ENCODE assay signal across 27 cellular contexts in the genomic region with DNA sequence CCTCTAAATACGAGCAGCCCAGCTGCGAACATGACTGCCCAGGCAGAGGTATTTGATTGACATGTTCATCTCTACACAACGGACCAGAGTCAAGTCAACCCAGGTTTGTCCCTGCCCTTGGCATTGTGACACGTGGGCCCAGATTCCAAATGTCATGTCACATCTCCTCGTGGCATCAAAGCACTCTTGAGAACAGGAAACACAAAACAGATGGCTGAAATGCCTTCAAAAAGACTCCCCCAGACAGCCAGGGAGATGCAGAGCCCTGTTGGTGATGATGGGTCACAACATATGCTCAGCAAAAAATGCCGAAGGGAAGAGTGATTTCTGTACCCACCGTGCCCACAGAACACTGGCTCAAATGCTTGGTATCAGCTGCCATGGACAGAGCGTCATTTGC.
"Had no signal": no experiment of that assay in that cellular context is flagged by ENCODE, and none has a peak within 500 bp of the region (broad histone marks: within the 10 kb centered on the region; RNA-seq: fewer than 3 reads in every experiment).

No MANE protein-coding gene starts in this region.

- DNase-seq: activated CD4-positive, alpha-beta T cell treated with anti-CD3 and anti-CD28 coated beads for 36 hours; activated CD4-positive, CD25-positive, alpha-beta regulatory T cell; activated CD8-positive, alpha-beta memory T cell treated with anti-CD3 and anti-CD28 coated beads, Interleukin-2, amount 10 ng/mL, durations not matched to agents 7 days and 5 days; activated CD8-positive, alpha-beta T cell treated with anti-CD3 and anti-CD28 coated beads, Interleukin-2, amount 10 ng/mL, durations not matched to agents 7 days and 5 days; activated T-cell treated with anti-CD3 and anti-CD28 coated beads, Interleukin-2, amount 50 U/mL, for 48 hours; central memory CD4-positive, alpha-beta T cell; colonic mucosa; effector CD8-positive, alpha-beta T cell; gastrocnemius medialis; glutamatergic neuron; islet precursor cell; left ventricle myocardium superior; mammary epithelial cell; naive thymus-derived CD4-positive, alpha-beta T cell; occipital lobe; right cardiac atrium; spleen; stimulated activated naive CD8-positive, alpha-beta T cell treated with anti-CD3 and anti-CD28 coated beads, Interleukin-15, Interleukin-2, amounts not matched to agents 100 U/mL and 50 U/mL, for 24 hours; testis; trophoblast cell had no signal

- H3K4me1 ChIP-seq: breast epithelium, colonic mucosa, gastrocnemius medialis, neural progenitor cell, spleen, testis had no signal

- H3K4me1 Mint-ChIP-seq: activated CD4-positive, alpha-beta T cell treated with anti-CD3 and anti-CD28 coated beads for 36 hours; activated CD8-positive, alpha-beta memory T cell treated with anti-CD3 and anti-CD28 coated beads, Interleukin-2, amount 10 ng/mL, durations not matched to agents 7 days and 5 days; activated naive CD4-positive, alpha-beta T cell treated with anti-CD3 and anti-CD28 coated beads, Interleukin-2, amount 50 U/mL, for 24 hours; mesothelial cell of epicardium; naive thymus-derived CD4-positive, alpha-beta T cell had no signal

- H3K36me3 ChIP-seq: breast epithelium, colonic mucosa, gastrocnemius medialis, neural progenitor cell, spleen had no signal

- ATAC-seq: activated CD4-positive, alpha-beta T cell treated with anti-CD3 and anti-CD28 coated beads for 36 hours; activated CD8-positive, alpha-beta memory T cell treated with anti-CD3 and anti-CD28 coated beads, Interleukin-2, amount 10 ng/mL, durations not matched to agents 7 days and 5 days; activated CD8-positive, alpha-beta T cell treated with anti-CD3 and anti-CD28 coated beads, Interleukin-2, amount 10 ng/mL, durations not matched to agents 7 days and 5 days; gastrocnemius medialis; left ventricle myocardium superior; naive thymus-derived CD4-positive, alpha-beta T cell; right cardiac atrium; stimulated activated naive CD8-positive, alpha-beta T cell treated with anti-CD3 and anti-CD28 coated beads, Interleukin-15, Interleukin-2, amounts not matched to agents 100 U/mL and 50 U/mL, for 24 hours had no signal

- H3K4me3 ChIP-seq: breast epithelium, colonic mucosa, gastrocnemius medialis, hepatocyte, neural progenitor cell, spleen, testis had no signal

- H3K4me3 Mint-ChIP-seq: activated CD4-positive, alpha-beta T cell treated with anti-CD3 and anti-CD28 coated beads for 36 hours; activated CD8-positive, alpha-beta memory T cell treated with anti-CD3 and anti-CD28 coated beads, Interleukin-2, amount 10 ng/mL, durations not matched to agents 7 days and 5 days; activated CD8-positive, alpha-beta T cell treated with anti-CD3 and anti-CD28 coated beads, Interleukin-2, amount 10 ng/mL, durations not matched to agents 7 days and 5 days; activated naive CD4-positive, alpha-beta T cell treated with anti-CD3 and anti-CD28 coated beads, Interleukin-2, amount 50 U/mL, for 24 hours; mesothelial cell of epicardium; naive thymus-derived CD4-positive, alpha-beta T cell; neural progenitor cell; T-helper 2 cell treated with Interferon-gamma antibody and Interleukin-4, amounts not matched to agents 5 μg/mL and 100 μg/mL, for 36 hours had no signal

- H3K9me3 ChIP-seq: breast epithelium, colonic mucosa, gastrocnemius medialis, spleen, testis had no signal

- H3K36me3 Mint-ChIP-seq: activated CD8-positive, alpha-beta memory T cell treated with anti-CD3 and anti-CD28 coated beads, Interleukin-2, amount 10 ng/mL, durations not matched to agents 7 days and 5 days; activated naive CD4-positive, alpha-beta T cell treated with anti-CD3 and anti-CD28 coated beads, Interleukin-2, amount 50 U/mL, for 24 hours; mesothelial cell of epicardium; neural progenitor cell had no signal

- H3K27ac ChIP-seq: breast epithelium, colonic mucosa, gastrocnemius medialis, hepatocyte, neural progenitor cell, spleen, testis had no signal

- H3K9me3 Mint-ChIP-seq: activated naive CD4-positive, alpha-beta T cell treated with anti-CD3 and anti-CD28 coated beads, Interleukin-2, amount 50 U/mL, for 24 hours; activated T-helper 2 cell treated with anti-CD3 and anti-CD28 coated beads, Interferon-gamma antibody, Interleukin-2, Interleukin-4, amounts not matched to agents 10 μg/mL and 5 μg/mL and 100 μg/mL, durations not matched to agents 14 hours and 24 hours and 36 hours; mesothelial cell of epicardium; neural progenitor cell; T-helper 2 cell treated with Interferon-gamma antibody and Interleukin-4, amounts not matched to agents 5 μg/mL and 100 μg/mL, for 36 hours had no signal

- H3K27me3 ChIP-seq: breast epithelium, colonic mucosa, gastrocnemius medialis, hepatocyte, neural progenitor cell, spleen, testis had no signal

- H3K27ac Mint-ChIP-seq: activated CD4-positive, alpha-beta T cell treated with anti-CD3 and anti-CD28 coated beads for 36 hours; activated CD8-positive, alpha-beta memory T cell treated with anti-CD3 and anti-CD28 coated beads, Interleukin-2, amount 10 ng/mL, durations not matched to agents 7 days and 5 days; activated CD8-positive, alpha-beta T cell treated with anti-CD3 and anti-CD28 coated beads, Interleukin-2, amount 10 ng/mL, durations not matched to agents 7 days and 5 days; activated naive CD4-positive, alpha-beta T cell treated with anti-CD3 and anti-CD28 coated beads, Interleukin-2, amount 50 U/mL, for 24 hours; activated T-helper 2 cell treated with anti-CD3 and anti-CD28 coated beads, Interferon-gamma antibody, Interleukin-2, Interleukin-4, amounts not matched to agents 10 μg/mL and 5 μg/mL and 100 μg/mL, durations not matched to agents 14 hours and 24 hours and 36 hours; mesothelial cell of epicardium; naive thymus-derived CD4-positive, alpha-beta T cell; neural progenitor cell; T-helper 2 cell treated with Interferon-gamma antibody and Interleukin-4, amounts not matched to agents 5 μg/mL and 100 μg/mL, for 36 hours had no signal

- H3K27me3 Mint-ChIP-seq: activated CD8-positive, alpha-beta memory T cell treated with anti-CD3 and anti-CD28 coated beads, Interleukin-2, amount 10 ng/mL, durations not matched to agents 7 days and 5 days; activated naive CD4-positive, alpha-beta T cell treated with anti-CD3 and anti-CD28 coated beads, Interleukin-2, amount 50 U/mL, for 24 hours had no signal
